1 cellular context compared by ENCODE assay signal in the genomic region with DNA sequence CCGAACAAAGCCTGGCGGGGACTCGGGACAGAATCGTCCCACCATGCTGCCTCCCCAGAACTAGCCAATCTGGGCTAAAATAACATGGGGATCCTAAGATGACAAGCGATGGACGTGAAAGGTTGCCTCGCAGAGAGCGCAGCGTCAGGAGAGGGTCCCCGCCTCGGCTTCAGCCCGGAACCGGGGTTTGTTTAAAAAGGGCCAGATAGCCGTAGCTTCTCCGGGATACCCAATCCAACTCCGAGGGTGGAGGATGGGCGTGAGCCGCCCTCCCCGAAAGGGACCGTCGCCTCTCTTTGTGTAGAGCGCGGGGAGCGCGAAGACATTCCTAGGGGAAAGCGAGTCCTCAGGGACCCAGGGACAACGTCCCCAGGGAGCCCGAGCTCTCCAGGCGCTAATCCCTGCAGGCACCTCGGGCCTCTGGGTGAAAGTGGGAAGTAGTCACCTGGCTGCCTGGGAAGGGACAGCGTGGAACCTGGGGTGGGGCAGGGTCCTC.
TF ChIP-seq lines count a peak whose summit lies in the region.

No MANE protein-coding gene starts in this region.

TF ChIP-seq in liver, 16 proteins besides CTCF, POLR2A, EP300 and RAD21 (continued from another document):
- no peak for TF ChIP-seq SP1 (IDR thresholded peaks at IDR 0.05)
- TF ChIP-seq, protein P1, sequence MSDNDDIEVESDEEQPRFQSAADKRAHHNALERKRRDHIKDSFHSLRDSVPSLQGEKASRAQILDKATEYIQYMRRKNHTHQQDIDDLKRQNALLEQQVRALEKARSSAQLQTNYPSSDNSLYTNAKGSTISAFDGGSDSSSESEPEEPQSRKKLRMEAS (IDR thresholded peaks at IDR 0.05) = no peak
